8 cellular contexts compared by ENCODE assay signal in the genomic region with DNA sequence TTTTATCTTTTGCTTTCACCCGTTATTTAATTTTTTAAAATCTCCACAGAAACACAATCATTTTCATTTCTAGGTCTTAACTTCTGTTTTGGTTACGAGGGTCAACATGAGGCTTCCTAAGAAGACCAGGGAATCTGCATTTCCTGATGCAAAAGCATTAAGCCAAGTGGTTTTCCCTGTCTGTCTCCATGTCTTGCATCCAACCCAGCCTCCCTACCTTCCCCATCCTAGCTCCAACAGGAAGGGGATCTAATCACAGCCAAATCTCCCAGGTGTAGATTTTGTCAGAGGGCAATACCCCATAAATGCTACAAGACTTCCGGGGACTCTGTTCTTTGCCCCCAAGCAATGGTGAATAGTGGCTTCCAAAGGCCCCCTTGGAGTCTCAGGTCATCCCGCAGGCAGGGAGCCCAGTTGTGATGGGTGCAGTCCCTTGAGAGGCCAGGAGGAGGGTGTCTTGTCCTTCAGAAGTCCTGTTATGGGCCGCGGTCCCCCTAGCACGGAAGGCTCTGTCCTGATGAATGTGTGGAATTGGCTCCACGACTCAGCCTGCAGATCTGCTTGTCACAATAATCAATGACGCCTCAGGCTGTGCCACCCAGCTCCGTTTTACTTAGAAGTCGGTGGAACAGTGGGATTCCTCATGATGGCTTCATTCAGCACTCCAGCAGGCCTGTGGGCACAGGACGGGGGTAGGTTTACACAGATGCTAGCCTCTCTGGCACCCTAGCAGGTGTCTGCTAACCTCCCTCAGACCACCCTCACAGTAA.
A peak's percentile ranks its signal among the peaks of the same experiment; 100 is the strongest.
DNase-seq lines count a peak whose midpoint lies in the region; ATAC-seq and TF ChIP-seq lines count a peak whose summit lies in the region.

No MANE protein-coding gene starts in this region.

- H3K27ac Mint-ChIP-seq in activated CD4-positive, alpha-beta T cell treated with anti-CD3 and anti-CD28 coated beads, Interleukin-2, amount 10 ng/mL, durations not matched to agents 24 days and 14 days, result no peak overlapping the region

- H3K36me3 ChIP-seq in GM06990 (ENCODE audit: control insufficient read depth, insufficient read depth, low read length) (no peaks in the 10 kb centered on the region), MM.1S (replicated peaks; ENCODE audit: insufficient read depth, low read length) (no peaks in the 10 kb centered on the region), neural cell (ENCODE audit: insufficient read depth, low read length) (no peaks in the 10 kb centered on the region)

- peak overlapping the region; percentile 78 for H3K4me2 ChIP-seq in MM.1S (ENCODE audit: low read depth, low read length)
- no peak overlapping the region for H3K4me2 ChIP-seq in neural cell (ENCODE audit: low read length)

- TF ChIP-seq RAD21 in neural cell (conservative IDR thresholded peaks at IDR 0.05), result peak; percentile 59

- H3F3A ChIP-seq in MM.1S (ENCODE audit: insufficient read depth, low read length) (no peaks in the 10 kb centered on the region), neural cell (ENCODE audit: insufficient read depth, low read length, poor library complexity, severe bottlenecking) (no peaks in the 10 kb centered on the region)

- H3K4me1 Mint-ChIP-seq in activated CD4-positive, alpha-beta T cell treated with anti-CD3 and anti-CD28 coated beads, Interleukin-2, amount 10 ng/mL, durations not matched to agents 24 days and 14 days, result peaks cover 7% of the 10 kb centered on the region

- TF ChIP-seq CTCF in GM06990 (IDR thresholded peaks at IDR 0.05; ENCODE audit: insufficient read depth, low read length, poor library complexity, severe bottlenecking), result peak; percentile 71
- TF ChIP-seq CTCF in MM.1S (IDR thresholded peaks at IDR 0.05; ENCODE audit: low read length), result peak; percentile 42
- TF ChIP-seq CTCF in neural cell (IDR thresholded peaks at IDR 0.05; ENCODE audit: poor library complexity, severe bottlenecking), result peak; percentile 49

- no peaks in the 10 kb centered on the region for H3K79me2 ChIP-seq in MM.1S (ENCODE audit: low read length)
- no peaks in the 10 kb centered on the region for H3K79me2 ChIP-seq in neural cell (replicated peaks; ENCODE audit: insufficient read depth, low read length)

- no peaks in the 10 kb centered on the region for H3K36me3 Mint-ChIP-seq in activated CD4-positive, alpha-beta T cell treated with anti-CD3 and anti-CD28 coated beads, Interleukin-2, amount 10 ng/mL, durations not matched to agents 24 days and 14 days (ENCODE audit: low read depth)

- no peak for ATAC-seq in GM18858 (IDR thresholded peaks at IDR 0.05; ENCODE audit: unreplicated experiment)

- H3K27ac ChIP-seq in MM.1S (ENCODE audit: low read length) (no peak overlapping the region), neural cell (ENCODE audit: low read length) (no peak overlapping the region)

- H3K9me2 ChIP-seq in MM.1S (replicated peaks; ENCODE audit: insufficient read depth, low read length), result no peaks in the 10 kb centered on the region
- H3K9me2 ChIP-seq in neural cell (ENCODE audit: insufficient read depth, low read length), result no peaks in the 10 kb centered on the region

- H3K9ac ChIP-seq in MM.1S (ENCODE audit: low read length), result no peak overlapping the region
- no peak overlapping the region for H3K9ac ChIP-seq in neural cell (ENCODE audit: low read length)

- DNase-seq in GM06990 (ENCODE audit: extremely low read depth, insufficient read length) (no peak), MM.1S (no peak), fibroblast of gingiva (ENCODE audit: low read depth) (peak; percentile 44), NCI-H1436 (lab: John Stamatoyannopoulos, UW) (no peak), NCI-H774 (lab: John Stamatoyannopoulos, UW) (no peak)
- DNase-seq in activated CD4-positive, alpha-beta T cell treated with anti-CD3 and anti-CD28 coated beads, Interleukin-2, amount 10 ng/mL, durations not matched to agents 24 days and 14 days, result peak; percentile 66

- H3K9me3 ChIP-seq in MM.1S (replicated peaks; ENCODE audit: insufficient read depth, low read length), result no peaks in the 10 kb centered on the region
- H3K9me3 ChIP-seq in neural cell (ENCODE audit: low read length), result no peaks in the 10 kb centered on the region

- peak overlapping the region; percentile 32; the same call in 1 of the 2 replicates for H2AFZ ChIP-seq in MM.1S (ENCODE audit: low read length)
- H2AFZ ChIP-seq in neural cell (ENCODE audit: low read depth, low read length), result no peak overlapping the region

- no peak overlapping the region for H3K4me3 Mint-ChIP-seq in activated CD4-positive, alpha-beta T cell treated with anti-CD3 and anti-CD28 coated beads, Interleukin-2, amount 10 ng/mL, durations not matched to agents 24 days and 14 days

- H4K20me1 ChIP-seq in MM.1S (ENCODE audit: insufficient read depth, low read length), result no peaks in the 10 kb centered on the region
- H4K20me1 ChIP-seq in neural cell (ENCODE audit: insufficient read depth), result no peaks in the 10 kb centered on the region

- H3K9me3 Mint-ChIP-seq in activated CD4-positive, alpha-beta T cell treated with anti-CD3 and anti-CD28 coated beads, Interleukin-2, amount 10 ng/mL, durations not matched to agents 24 days and 14 days, result no peaks in the 10 kb centered on the region

- 0 out of 2 replicates have a peak, but pooled peaks cover 4% of the 10 kb centered on the region for H3K4me1 ChIP-seq in MM.1S (ENCODE audit: low read length)

- TF ChIP-seq EP300 in neural cell (conservative IDR thresholded peaks at IDR 0.05; ENCODE audit: poor library complexity, severe bottlenecking), result no peak

- H3K4me3 ChIP-seq in GM06990 (replicated peaks; ENCODE audit: low read depth, low read length) (no peak overlapping the region), MM.1S (ENCODE audit: low read length) (peak overlapping the region; percentile 42; the same call in 1 of the 2 replicates), neural cell (ENCODE audit: low read length) (no peak overlapping the region)

- intact Hi-C loops in activated CD4-positive, alpha-beta T cell treated with anti-CD3 and anti-CD28 coated beads, Interleukin-2, amount 10 ng/mL, durations not matched to agents 24 days and 14 days (cut with micrococcal nuclease), result no loop called here

- H3K27me3 ChIP-seq in GM06990 (replicated peaks; ENCODE audit: control insufficient read depth, insufficient read depth, low read length), result no peaks in the 10 kb centered on the region; the same call in 1 of the 2 replicates
- H3K27me3 ChIP-seq in MM.1S (replicated peaks; ENCODE audit: insufficient read depth, low read length), result no peaks in the 10 kb centered on the region
- no peaks in the 10 kb centered on the region for H3K27me3 ChIP-seq in neural cell (ENCODE audit: insufficient read depth, low read depth, low read length)

- H3K27me3 Mint-ChIP-seq in activated CD4-positive, alpha-beta T cell treated with anti-CD3 and anti-CD28 coated beads, Interleukin-2, amount 10 ng/mL, durations not matched to agents 24 days and 14 days, result peaks cover 27% of the 10 kb centered on the region

TF ChIP-seq in neural cell, 6 proteins besides CTCF, POLR2A, EP300 and RAD21:
- TF ChIP-seq, protein P1, sequence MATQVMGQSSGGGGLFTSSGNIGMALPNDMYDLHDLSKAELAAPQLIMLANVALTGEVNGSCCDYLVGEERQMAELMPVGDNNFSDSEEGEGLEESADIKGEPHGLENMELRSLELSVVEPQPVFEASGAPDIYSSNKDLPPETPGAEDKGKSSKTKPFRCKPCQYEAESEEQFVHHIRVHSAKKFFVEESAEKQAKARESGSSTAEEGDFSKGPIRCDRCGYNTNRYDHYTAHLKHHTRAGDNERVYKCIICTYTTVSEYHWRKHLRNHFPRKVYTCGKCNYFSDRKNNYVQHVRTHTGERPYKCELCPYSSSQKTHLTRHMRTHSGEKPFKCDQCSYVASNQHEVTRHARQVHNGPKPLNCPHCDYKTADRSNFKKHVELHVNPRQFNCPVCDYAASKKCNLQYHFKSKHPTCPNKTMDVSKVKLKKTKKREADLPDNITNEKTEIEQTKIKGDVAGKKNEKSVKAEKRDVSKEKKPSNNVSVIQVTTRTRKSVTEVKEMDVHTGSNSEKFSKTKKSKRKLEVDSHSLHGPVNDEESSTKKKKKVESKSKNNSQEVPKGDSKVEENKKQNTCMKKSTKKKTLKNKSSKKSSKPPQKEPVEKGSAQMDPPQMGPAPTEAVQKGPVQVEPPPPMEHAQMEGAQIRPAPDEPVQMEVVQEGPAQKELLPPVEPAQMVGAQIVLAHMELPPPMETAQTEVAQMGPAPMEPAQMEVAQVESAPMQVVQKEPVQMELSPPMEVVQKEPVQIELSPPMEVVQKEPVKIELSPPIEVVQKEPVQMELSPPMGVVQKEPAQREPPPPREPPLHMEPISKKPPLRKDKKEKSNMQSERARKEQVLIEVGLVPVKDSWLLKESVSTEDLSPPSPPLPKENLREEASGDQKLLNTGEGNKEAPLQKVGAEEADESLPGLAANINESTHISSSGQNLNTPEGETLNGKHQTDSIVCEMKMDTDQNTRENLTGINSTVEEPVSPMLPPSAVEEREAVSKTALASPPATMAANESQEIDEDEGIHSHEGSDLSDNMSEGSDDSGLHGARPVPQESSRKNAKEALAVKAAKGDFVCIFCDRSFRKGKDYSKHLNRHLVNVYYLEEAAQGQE (IDR thresholded peaks at IDR 0.05; ENCODE audit: borderline replicate concordance), result no peak
- peak; percentile 58 for TF ChIP-seq SMC3 (conservative IDR thresholded peaks at IDR 0.05; ENCODE audit: poor library complexity)

Comparison
In these comparisons a context has a peak if more than half of its experiments do, and no peak if none do; other contexts are left out.
1. DNase-seq: peak in activated CD4-positive, alpha-beta T cell treated with anti-CD3 and anti-CD28 coated beads, Interleukin-2, amount 10 ng/mL, durations not matched to agents 24 days and 14 days (single experiment) and fibroblast of gingiva (single experiment); none in GM06990 (single experiment), MM.1S (single experiment), NCI-H1436 (single experiment) and NCI-H774 (single experiment).
2. Peak in every context shown above with its lines, with median percentiles within 50 percentile points of each other: CTCF ChIP-seq.